In the genomic region with DNA sequence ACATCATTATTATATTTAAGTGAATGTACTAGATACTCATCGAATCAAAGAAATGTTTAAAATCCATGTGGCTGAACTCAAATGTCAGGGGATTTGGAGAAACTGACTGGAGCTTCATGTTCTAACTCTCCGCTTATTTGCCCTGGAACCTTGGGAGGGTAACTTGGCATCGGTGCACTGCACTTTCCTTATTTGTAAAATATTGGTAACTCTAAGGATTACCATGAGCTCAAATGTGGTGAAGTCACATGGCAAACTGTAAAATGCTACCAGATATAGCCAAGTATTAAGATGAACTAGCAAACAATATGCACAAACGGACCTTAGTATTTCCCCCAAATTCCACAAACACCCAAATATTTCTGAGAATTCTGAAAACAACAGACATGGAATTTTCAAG, we compare ENCODE assay signal across 14 cellular contexts.
DNase-seq lines count a peak whose midpoint lies in the region; ATAC-seq and TF ChIP-seq lines count a peak whose summit lies in the region.
"Had no signal": no experiment of that assay in that cellular context is flagged by ENCODE, and none has a peak within 500 bp of the region (broad histone marks: within the 10 kb centered on the region; RNA-seq: fewer than 3 reads in every experiment).

No MANE protein-coding gene starts in this region.

- CTCF ChIA-PET in CD8-positive, alpha-beta memory T cell (lab: Charles Lee) = interaction anchor here (0.7 to 6.3 kb wide), 14 partner anchors 8 to 319 kb away, joined by 3 to 57 read pairs (median 4); no protein-coding TSS in a partner anchor

- peaks cover 83% of the 10 kb centered on the region for H3K4me1 ChIP-seq in CD8-positive, alpha-beta memory T cell (ENCODE audit: insufficient read depth, low read length)
- H3K4me1 ChIP-seq in Karpas-422 (ENCODE audit: low read length) = peaks cover 100% of the 10 kb centered on the region
- peaks cover 78% of the 10 kb centered on the region for H3K4me1 ChIP-seq in osteoblast (ENCODE audit: insufficient read depth, low read length)
- H3K4me1 ChIP-seq in right atrium auricular region = peaks cover 0 to 86% of the 10 kb centered on the region in 2 donors

- no peak overlapping the region for H3K27ac ChIP-seq in CD8-positive, alpha-beta memory T cell (ENCODE audit: low read depth, low read length)
- H3K27ac ChIP-seq in Karpas-422 (ENCODE audit: low read length) (peak overlapping the region; percentile 69; the same call in 1 of the 2 replicates), osteoblast (ENCODE audit: low read depth, low read length) (peak overlapping the region; percentile 29), right atrium auricular region (no peak overlapping the region)
- H3K27ac ChIP-seq: C4-2B had no signal

- H3K9ac ChIP-seq in Karpas-422 (ENCODE audit: low read length) = no peak overlapping the region

- peaks cover 100% of the 10 kb centered on the region for H3K79me2 ChIP-seq in Karpas-422 (ENCODE audit: low read length)
- H3K79me2 ChIP-seq in osteoblast (ENCODE audit: insufficient read depth, low read length) = peaks cover 92% of the 10 kb centered on the region

- H3K4me2 ChIP-seq in Karpas-422 (ENCODE audit: low read depth, low read length, poor library complexity, severe bottlenecking) (peak overlapping the region; percentile 19), osteoblast (ENCODE audit: insufficient read depth, low read length) (no peak overlapping the region)

- ATAC-seq in activated naive CD8-positive, alpha-beta T cell treated with anti-CD3 and anti-CD28 coated beads, Interleukin-2, amount 50 U/mL, for 24 hours = no peak

- peak overlapping the region; percentile 95 to 100 (median 98) for H3K4me3 Mint-ChIP-seq in CD8-positive, alpha-beta memory T cell
- peak overlapping the region; percentile 95 for H3K4me3 Mint-ChIP-seq in activated naive CD8-positive, alpha-beta T cell treated with anti-CD3 and anti-CD28 coated beads, Interleukin-2, amount 50 U/mL, for 24 hours
- H3K4me3 Mint-ChIP-seq in osteocyte (ENCODE audit: unreplicated experiment) = no peak overlapping the region

- peaks cover 24% of the 10 kb centered on the region for H3K36me3 ChIP-seq in CD8-positive, alpha-beta memory T cell (ENCODE audit: insufficient read depth, low read length)
- peaks cover 30% of the 10 kb centered on the region; the same call in 1 of the 2 replicates for H3K36me3 ChIP-seq in Karpas-422 (ENCODE audit: insufficient read depth, low read length)
- H3K36me3 ChIP-seq in osteoblast (ENCODE audit: insufficient read depth, low read length) = peaks cover 32% of the 10 kb centered on the region
- peaks cover 16% of the 10 kb centered on the region for H3K36me3 ChIP-seq in right atrium auricular region

- peak overlapping the region; percentile 97 for H3K4me3 ChIP-seq in CD8-positive, alpha-beta memory T cell (ENCODE audit: low read length)
- H3K4me3 ChIP-seq in Karpas-422 (ENCODE audit: low read length) (no peak overlapping the region), osteoblast (ENCODE audit: insufficient read depth, low read length) (no peak overlapping the region), right atrium auricular region (no peak overlapping the region)

- peaks cover 92 to 97% (median 97%) of the 10 kb centered on the region in 3 donors for H3K4me1 Mint-ChIP-seq in CD8-positive, alpha-beta memory T cell
- peaks cover 99% of the 10 kb centered on the region for H3K4me1 Mint-ChIP-seq in activated naive CD8-positive, alpha-beta T cell treated with anti-CD3 and anti-CD28 coated beads, Interleukin-2, amount 50 U/mL, for 24 hours
- peaks cover 87% of the 10 kb centered on the region for H3K4me1 Mint-ChIP-seq in osteocyte (ENCODE audit: unreplicated experiment)

- POLR2A ChIA-PET in CD8-positive, alpha-beta memory T cell (lab: Charles Lee) = interaction anchor here (0.6 to 6.9 kb wide), 18 partner anchors 9 to 221 kb away, joined by 3 to 69 read pairs (median 5); no protein-coding TSS in a partner anchor

- peaks cover 67% of the 10 kb centered on the region; the same call in 1 of the 2 replicates for H4K20me1 ChIP-seq in Karpas-422 (ENCODE audit: insufficient read depth, low read depth, low read length)
- peaks cover 77% of the 10 kb centered on the region for H4K20me1 ChIP-seq in osteoblast (ENCODE audit: insufficient read depth, low read length)

- H3K9me3 ChIP-seq in CD8-positive, alpha-beta memory T cell (ENCODE audit: low read length) = no peaks in the 10 kb centered on the region
- H3K9me3 ChIP-seq in Karpas-422 (ENCODE audit: low read length) (no peaks in the 10 kb centered on the region), osteoblast (ENCODE audit: low read depth, low read length) (no peaks in the 10 kb centered on the region), right atrium auricular region (no peaks in the 10 kb centered on the region)

- H3K27me3 Mint-ChIP-seq in CD8-positive, alpha-beta memory T cell = no peaks in the 10 kb centered on the region
- H3K27me3 Mint-ChIP-seq in activated naive CD8-positive, alpha-beta T cell treated with anti-CD3 and anti-CD28 coated beads, Interleukin-2, amount 50 U/mL, for 24 hours = no peaks in the 10 kb centered on the region
- no peaks in the 10 kb centered on the region for H3K27me3 Mint-ChIP-seq in osteocyte (ENCODE audit: unreplicated experiment)

- peak overlapping the region; percentile 93 to 99 (median 98) for H3K27ac Mint-ChIP-seq in CD8-positive, alpha-beta memory T cell
- peak overlapping the region; percentile 100 for H3K27ac Mint-ChIP-seq in activated naive CD8-positive, alpha-beta T cell treated with anti-CD3 and anti-CD28 coated beads, Interleukin-2, amount 50 U/mL, for 24 hours
- no peak overlapping the region for H3K27ac Mint-ChIP-seq in osteocyte (ENCODE audit: unreplicated experiment)

- no peaks in the 10 kb centered on the region for H3K27me3 ChIP-seq in CD8-positive, alpha-beta memory T cell (ENCODE audit: insufficient read depth, low read length, poor library complexity, severe bottlenecking)
- H3K27me3 ChIP-seq in Karpas-422 (ENCODE audit: low read length) = no peaks in the 10 kb centered on the region
- H3K27me3 ChIP-seq in osteoblast (ENCODE audit: insufficient read depth, low read length) = no peaks in the 10 kb centered on the region
- no peaks in the 10 kb centered on the region for H3K27me3 ChIP-seq in right atrium auricular region

- H2AFZ ChIP-seq in Karpas-422 (ENCODE audit: low read length) (no peak overlapping the region), osteoblast (ENCODE audit: low read length) (no peak overlapping the region)

- H3K9me2 ChIP-seq in Karpas-422 (replicated peaks; ENCODE audit: insufficient read depth, low read length) = no peaks in the 10 kb centered on the region

- TF ChIP-seq CTCF in osteoblast (IDR thresholded peaks at IDR 0.05; ENCODE audit: extremely low read depth, low read depth, low read length) (no peak), osteocyte (IDR thresholded peaks at IDR 0.05) (no peak), right atrium auricular region (IDR thresholded peaks at IDR 0.05) (no peak)

- peak in 1 of 5 donors; percentile 15 for DNase-seq in CD8-positive, alpha-beta memory T cell
- peak; percentile 37 for DNase-seq in Karpas-422
- DNase-seq in activated naive CD8-positive, alpha-beta T cell treated with anti-CD3 and anti-CD28 coated beads, Interleukin-2, amount 50 U/mL, for 24 hours = no peak
- peak; percentile 17 for DNase-seq in osteoblast (ENCODE audit: insufficient read length, low spot score, missing footprints)
- no peak for DNase-seq in NCI-H1105 treated with DMSO at 0.1 percent for 48 hours (lab: John Stamatoyannopoulos, UW)
- no peak for DNase-seq in osteocyte (ENCODE audit: extremely low spot score, unreplicated experiment)
- DNase-seq in right atrium auricular region (ENCODE audit: low spot score) = no peak
- DNase-seq: activated CD4-positive, alpha-beta T cell treated with anti-CD3 and anti-CD28 coated beads for 48 hours; GOT3; mesendoderm; NCI-H2171 treated with DMSO at 0.1 percent for 48 hours; NK-92 treated with Interleukin-12 subunit alpha and Interleukin-12 subunit beta, amount 100 ng/mL, for 24 hours; Right ventricle myocardium superior had no signal

- H3K9me3 Mint-ChIP-seq in CD8-positive, alpha-beta memory T cell = no peaks in the 10 kb centered on the region
- no peaks in the 10 kb centered on the region for H3K9me3 Mint-ChIP-seq in activated naive CD8-positive, alpha-beta T cell treated with anti-CD3 and anti-CD28 coated beads, Interleukin-2, amount 50 U/mL, for 24 hours
- H3K9me3 Mint-ChIP-seq in osteocyte (ENCODE audit: unreplicated experiment) = no peaks in the 10 kb centered on the region

- peaks cover 43 to 97% (median 60%) of the 10 kb centered on the region in 3 donors for H3K36me3 Mint-ChIP-seq in CD8-positive, alpha-beta memory T cell
- peaks cover 72% of the 10 kb centered on the region for H3K36me3 Mint-ChIP-seq in activated naive CD8-positive, alpha-beta T cell treated with anti-CD3 and anti-CD28 coated beads, Interleukin-2, amount 50 U/mL, for 24 hours (ENCODE audit: low read depth)
- H3K36me3 Mint-ChIP-seq in osteocyte (ENCODE audit: unreplicated experiment) = peaks cover 13% of the 10 kb centered on the region

Comparison
In these comparisons a context has a peak if more than half of its experiments do, and no peak if none do; other contexts are left out.
1. DNase-seq: peak in Karpas-422 (single experiment) and osteoblast (single experiment); none in activated naive CD8-positive, alpha-beta T cell treated with anti-CD3 and anti-CD28 coated beads, Interleukin-2, amount 50 U/mL, for 24 hours (single experiment), NCI-H1105 treated with DMSO at 0.1 percent for 48 hours (single experiment), osteocyte (single experiment) and right atrium auricular region (single experiment).
2. H3K27ac ChIP-seq: peak in Karpas-422 (single experiment) and osteoblast (single experiment); none in CD8-positive, alpha-beta memory T cell (single experiment) and right atrium auricular region (0 of 2).